ENCODE assay signal across 32 cellular contexts in genomic region chr1:116908266-116908665, GRCh38. TPM values are rescaled to one million over a fixed set of nuclear protein-coding genes. Genes with fewer than 3 reads are reported as not detected.
DNase-seq lines count a peak whose midpoint lies in the region; ATAC-seq, FAIRE-seq and TF ChIP-seq lines count a peak whose summit lies in the region.
"Had no signal": no experiment of that assay in that cellular context is flagged by ENCODE, and none has a peak within 500 bp of the region (broad histone marks: within the 10 kb centered on the region; RNA-seq: fewer than 3 reads in every experiment).

No MANE protein-coding gene starts in this region.

- H3K4me2 ChIP-seq in astrocyte (ENCODE audit: low read length): no peak overlapping the region

- H3K27me3 ChIP-seq in astrocyte (ENCODE audit: insufficient read depth, low read length) (no peaks in the 10 kb centered on the region), muscle layer of colon (ENCODE audit: control insufficient read depth in 1 of 2, insufficient read depth in 2 of 2, low read length in 2 of 2) (no peaks in the 10 kb centered on the region), transverse colon (no peaks in the 10 kb centered on the region)
- H3K27me3 ChIP-seq: body of pancreas, dorsolateral prefrontal cortex, hepatocyte, Peyer's patch, right lobe of liver, tibial artery had no signal

- CTCF ChIA-PET in activated CD8-positive, alpha-beta memory T cell treated with anti-CD3 and anti-CD28 coated beads, Interleukin-2, amount 10 ng/mL, durations not matched to agents 7 days and 5 days (lab: Charles Lee): no interaction called here

- H3K9me3 ChIP-seq in astrocyte (ENCODE audit: insufficient read depth, low read depth, low read length) (no peaks in the 10 kb centered on the region), muscle layer of colon (ENCODE audit: low read length) (no peaks in the 10 kb centered on the region), transverse colon (no peaks in the 10 kb centered on the region)
- H3K9me3 ChIP-seq: body of pancreas, gastrocnemius medialis, neutrophil, Peyer's patch, right lobe of liver, stomach, tibial artery had no signal

- no peak for FAIRE-seq in astrocyte (lab: Jason Lieb, UNC)
- FAIRE-seq: endometrium had no signal

- no peak for TF ChIP-seq CTCF in astrocyte (IDR thresholded peaks at IDR 0.05; ENCODE audit: insufficient read depth, low read depth, low read length)
- no peak for TF ChIP-seq CTCF in transverse colon (IDR thresholded peaks at IDR 0.05)

- H3K36me3 ChIP-seq in astrocyte (ENCODE audit: insufficient read depth, low read length) (no peaks in the 10 kb centered on the region), muscle layer of colon (ENCODE audit: insufficient read depth, low read length) (no peaks in the 10 kb centered on the region), transverse colon (no peaks in the 10 kb centered on the region)
- H3K36me3 ChIP-seq: gastrocnemius medialis, neutrophil, Peyer's patch, right lobe of liver, stomach, tibial artery had no signal

- no peak overlapping the region for H3K9ac ChIP-seq in astrocyte (ENCODE audit: low read length)
- H3K9ac ChIP-seq in muscle layer of colon (ENCODE audit: low read length): no peak overlapping the region

- in situ Hi-C loops in transverse colon (cut with MboI; ENCODE audit: low pct_ligation_motif_present in 1 of 4, low pct_unique_long_range_greater_than_20kb in 1 of 4, low sequenced_read_pairs in 3 of 4): no loop called here

- peaks cover 19% of the 10 kb centered on the region for H3K4me1 ChIP-seq in astrocyte (ENCODE audit: insufficient read depth, low read length)
- peaks cover 41% of the 10 kb centered on the region for H3K4me1 ChIP-seq in muscle layer of colon (ENCODE audit: insufficient read depth, low read length)
- H3K4me1 ChIP-seq in transverse colon: peaks cover 7 to 32% (median 22%) of the 10 kb centered on the region in 4 donors
- H3K4me1 ChIP-seq: gastrocnemius medialis had no signal

- peaks cover 5% of the 10 kb centered on the region for H3K4me1 Mint-ChIP-seq in activated T-cell treated with anti-CD3 and anti-CD28 coated beads, Interleukin-2, amount 50 U/mL, for 4 hours (ENCODE audit: low read depth)
- H3K4me1 Mint-ChIP-seq in astrocyte (ENCODE audit: low read depth, unreplicated experiment): peaks cover 6% of the 10 kb centered on the region
- peaks cover 2% of the 10 kb centered on the region for H3K4me1 Mint-ChIP-seq in activated CD8-positive, alpha-beta memory T cell treated with anti-CD3 and anti-CD28 coated beads, Interleukin-2, amount 10 ng/mL, durations not matched to agents 7 days and 5 days

- H3K9me3 Mint-ChIP-seq in activated T-cell treated with anti-CD3 and anti-CD28 coated beads, Interleukin-2, amount 50 U/mL, for 4 hours: no peaks in the 10 kb centered on the region
- H3K9me3 Mint-ChIP-seq in astrocyte (ENCODE audit: unreplicated experiment): no peaks in the 10 kb centered on the region
- H3K9me3 Mint-ChIP-seq in activated CD8-positive, alpha-beta memory T cell treated with anti-CD3 and anti-CD28 coated beads, Interleukin-2, amount 10 ng/mL, durations not matched to agents 7 days and 5 days (ENCODE audit: low read depth): no peaks in the 10 kb centered on the region

- H3K27ac ChIP-seq in astrocyte (ENCODE audit: low read depth, low read length): no peak overlapping the region
- H3K27ac ChIP-seq in muscle layer of colon (ENCODE audit: low read depth, low read length): peak overlapping the region; percentile 94
- peak overlapping the region; percentile 83 to 94 (median 92) for H3K27ac ChIP-seq in transverse colon
- H3K27ac ChIP-seq: gastrocnemius medialis, neutrophil, right lobe of liver, tibial artery, VCaP had no signal

- H3K4me3 ChIP-seq in astrocyte (ENCODE audit: insufficient read depth, low read depth, low read length): no peak overlapping the region
- H3K4me3 ChIP-seq in muscle layer of colon (ENCODE audit: low read depth in 1 of 2, low read length in 2 of 2): no peak overlapping the region
- H3K4me3 ChIP-seq in transverse colon: no peak overlapping the region
- H3K4me3 ChIP-seq: body of pancreas, gastrocnemius medialis, hepatocyte, lung, Peyer's patch, right lobe of liver, stomach, tibial artery had no signal

- H3K4me3 Mint-ChIP-seq in activated T-cell treated with anti-CD3 and anti-CD28 coated beads, Interleukin-2, amount 50 U/mL, for 4 hours: peak overlapping the region; percentile 9
- H3K4me3 Mint-ChIP-seq in astrocyte (ENCODE audit: unreplicated experiment): peak overlapping the region; percentile 22
- no peak overlapping the region for H3K4me3 Mint-ChIP-seq in activated CD8-positive, alpha-beta memory T cell treated with anti-CD3 and anti-CD28 coated beads, Interleukin-2, amount 10 ng/mL, durations not matched to agents 7 days and 5 days

- WGBS in transverse colon (ENCODE audit: low coverage in 1 of 2), 2 donors: 92 to 95% methylated on average over 5 to 9 of the region's 9 CpGs

- no peaks in the 10 kb centered on the region for H3K36me3 Mint-ChIP-seq in activated T-cell treated with anti-CD3 and anti-CD28 coated beads, Interleukin-2, amount 50 U/mL, for 4 hours (ENCODE audit: insufficient read depth)
- no peaks in the 10 kb centered on the region for H3K36me3 Mint-ChIP-seq in astrocyte (ENCODE audit: low read depth, unreplicated experiment)
- no peaks in the 10 kb centered on the region for H3K36me3 Mint-ChIP-seq in activated CD8-positive, alpha-beta memory T cell treated with anti-CD3 and anti-CD28 coated beads, Interleukin-2, amount 10 ng/mL, durations not matched to agents 7 days and 5 days

- intact Hi-C loops in transverse colon (cut with DNase I; ENCODE audit: low total_unique reads): no loop called here

- peaks cover 29% of the 10 kb centered on the region for H3K79me2 ChIP-seq in astrocyte (ENCODE audit: insufficient read depth, low read length)

- peaks cover 20% of the 10 kb centered on the region for H4K20me1 ChIP-seq in astrocyte (ENCODE audit: insufficient read depth, low read length)

- TF ChIP-seq POLR2A in transverse colon (IDR thresholded peaks at IDR 0.05): no peak

- no peak for DNase-seq in activated T-cell treated with anti-CD3 and anti-CD28 coated beads, Interleukin-2, amount 50 U/mL, for 4 hours
- DNase-seq in activated T-cell treated with anti-CD3 and anti-CD28 coated beads, Interleukin-2, amount 50 U/mL, for 1 hour: no peak
- DNase-seq in astrocyte (ENCODE audit: low read depth) (no peak), transverse colon (no peak)
- no peak for DNase-seq in activated CD4-positive, CD25-positive, alpha-beta regulatory T cell (lab: John Stamatoyannopoulos, UW)
- no peak for DNase-seq in activated CD8-positive, alpha-beta memory T cell treated with anti-CD3 and anti-CD28 coated beads, Interleukin-2, amount 10 ng/mL, durations not matched to agents 7 days and 5 days
- DNase-seq in activated CD8-positive, alpha-beta memory T cell treated with anti-CD3 and anti-CD28 coated beads, Interleukin-2, amount 50 U/mL, for 4 hours: no peak
- DNase-seq: 8988T; activated CD4-positive, alpha-beta T cell treated with anti-CD3 and anti-CD28 coated beads for 48 hours; activated gamma-delta T cell treated with Interleukin-2 at 50 U/mL for 16 hours; body of pancreas; cerebellar nuclear complex; DND-41; dorsolateral prefrontal cortex; gastrocnemius medialis; NCI-H1694; NCI-H774; Peyer's patch; posterior cingulate gyrus; right lobe of liver; SIG-M5; stimulated activated CD4-positive, alpha-beta T cell treated with anti-CD3 and anti-CD28 coated beads, Interleukin-12 subunit alpha, Interleukin-12 subunit beta, amount 100 ng/mL, for 4 hours; stimulated activated CD4-positive, alpha-beta T cell treated with anti-CD3 and anti-CD28 coated beads, Interleukin-4, amount 100 ng/mL, for 1 hour; stomach; T-helper 9 cell; tibial artery had no signal

- H2AFZ ChIP-seq in astrocyte (ENCODE audit: low read depth, low read length): no peak overlapping the region

- no peak for TF ChIP-seq EP300 in transverse colon (IDR thresholded peaks at IDR 0.05; ENCODE audit: low read depth)

- ATAC-seq in activated T-cell treated with anti-CD3 and anti-CD28 coated beads, Interleukin-2, amount 50 U/mL, for 4 hours: no peak
- no peak for ATAC-seq in activated CD8-positive, alpha-beta memory T cell treated with anti-CD3 and anti-CD28 coated beads, Interleukin-2, amount 10 ng/mL, durations not matched to agents 7 days and 5 days
- ATAC-seq: body of pancreas, gastrocnemius medialis, right lobe of liver had no signal

- no peak overlapping the region for H3K27ac Mint-ChIP-seq in astrocyte (ENCODE audit: unreplicated experiment)
- H3K27ac Mint-ChIP-seq in activated CD8-positive, alpha-beta memory T cell treated with anti-CD3 and anti-CD28 coated beads, Interleukin-2, amount 10 ng/mL, durations not matched to agents 7 days and 5 days: no peak overlapping the region

- peaks cover 5% of the 10 kb centered on the region for H3K27me3 Mint-ChIP-seq in activated T-cell treated with anti-CD3 and anti-CD28 coated beads, Interleukin-2, amount 50 U/mL, for 4 hours (ENCODE audit: low read depth)
- H3K27me3 Mint-ChIP-seq in astrocyte (ENCODE audit: low read depth, unreplicated experiment): peaks cover 4% of the 10 kb centered on the region
- peaks cover 26% of the 10 kb centered on the region for H3K27me3 Mint-ChIP-seq in activated CD8-positive, alpha-beta memory T cell treated with anti-CD3 and anti-CD28 coated beads, Interleukin-2, amount 10 ng/mL, durations not matched to agents 7 days and 5 days

RNA-seq across cellular contexts. Expression of gene PTGFRN, which starts 1.4 kb away (rescaled TPM):
- total RNA-seq in activated T-cell treated with anti-CD3 and anti-CD28 coated beads, Interleukin-2, amount 50 U/mL, for 4 hours: 10 to 100 TPM in 2 of 3 donors, 1 to 10 TPM in 1; 10.0 to 17.0 (median 15.5) TPM
- total RNA-seq in astrocyte (157 and 213 TPM in 2 replicates), transverse colon (10 to 100 TPM; 39.6 to 98.9 (median 73.9) TPM)
- total RNA-seq in activated CD8-positive, alpha-beta memory T cell treated with anti-CD3 and anti-CD28 coated beads, Interleukin-2, amount 10 ng/mL, durations not matched to agents 7 days and 5 days: 1 to 10 TPM in 1 of 2 experiments, under 1 TPM in 1; 0.38 to 4.6 TPM
